In genomic region chr7:107643407-107643806, GRCh38 we compare ENCODE assay signal across 11 cellular contexts. TPM values are rescaled to one million over a fixed set of nuclear protein-coding genes. Genes with fewer than 3 reads are reported as not detected.
DNase-seq lines count a peak whose midpoint lies in the region; ATAC-seq and TF ChIP-seq lines count a peak whose summit lies in the region.
"Had no signal": no experiment of that assay in that cellular context is flagged by ENCODE, and none has a peak within 500 bp of the region (broad histone marks: within the 10 kb centered on the region; RNA-seq: fewer than 3 reads in every experiment).

No MANE protein-coding gene starts in this region.

- DNase-seq in A172 (ENCODE audit: low spot score) (peak; percentile 60), H7 (peak; percentile 24), WTC11 (ENCODE audit: low spot score) (no peak), fibroblast of villous mesenchyme (ENCODE audit: low read depth) (peak; percentile 23), C1 segment of cervical spinal cord (lab: John Stamatoyannopoulos, UW) (no peak)
- no peak for DNase-seq in activated CD4-positive, CD25-positive, alpha-beta regulatory T cell treated with anti-CD3 and anti-CD28 coated beads, Interleukin-2, amount 50 U/mL, for 72 hours
- DNase-seq: anterior cingulate cortex; GF-D8; naive thymus-derived CD4-positive, alpha-beta T cell had no signal

- H3K4me1 Mint-ChIP-seq in WTC11 = peaks cover 3% of the 10 kb centered on the region

- peaks cover 6% of the 10 kb centered on the region for H3K9me3 Mint-ChIP-seq in WTC11

- H3K4me3 ChIP-seq in H7 (ENCODE audit: insufficient read depth, low read depth, low read length) (no peak overlapping the region), fibroblast of villous mesenchyme (ENCODE audit: low read depth, low read length) (no peak overlapping the region)

- no peaks in the 10 kb centered on the region for H3K36me3 Mint-ChIP-seq in WTC11

- no peaks in the 10 kb centered on the region for H3K27me3 ChIP-seq in H7 (ENCODE audit: control insufficient read depth, insufficient read depth, low read length)

- no peak overlapping the region for H3K27ac Mint-ChIP-seq in WTC11

- peak; percentile 83 for ATAC-seq in WTC11
- ATAC-seq in HG03439 (IDR thresholded peaks at IDR 0.05; ENCODE audit: unreplicated experiment) = no peak
- ATAC-seq in HG03175 (IDR thresholded peaks at IDR 0.05; ENCODE audit: unreplicated experiment) = no peak
- ATAC-seq: naive thymus-derived CD4-positive, alpha-beta T cell had no signal

- no peak overlapping the region for H3K4me3 Mint-ChIP-seq in WTC11

- TF ChIP-seq CTCF in WTC11 (IDR thresholded peaks at IDR 0.05) (no peak), fibroblast of villous mesenchyme (IDR thresholded peaks at IDR 0.05; ENCODE audit: insufficient read depth, low read depth, low read length) (peak; percentile 27)

- H3K36me3 ChIP-seq in H7 (replicated peaks; ENCODE audit: control insufficient read depth, insufficient read depth, low read length) = no peaks in the 10 kb centered on the region

- H3K27me3 Mint-ChIP-seq in WTC11 (ENCODE audit: low read depth) = peaks cover 10% of the 10 kb centered on the region

- CTCF ChIA-PET in WTC11 (lab: Charles Lee) = interaction anchor here (1.2 kb wide), 1 partner anchor 38 kb away, joined by 4 read pairs; no protein-coding TSS in a partner anchor

- POLR2A ChIA-PET in WTC11 (lab: Charles Lee) = no interaction called here

TF ChIP-seq in WTC11, 78 proteins besides CTCF, POLR2A, EP300 and RAD21:
- no peak for TF ChIP-seq KAT7 (CRISPR knock-in tag; IDR thresholded peaks at IDR 0.05; ENCODE audit: borderline replicate concordance)
- no peak for TF ChIP-seq NR2C2 (CRISPR knock-in tag; IDR thresholded peaks at IDR 0.05)
- no peak for TF ChIP-seq PRDM15 (CRISPR knock-in tag; IDR thresholded peaks at IDR 0.05)
- no peak for TF ChIP-seq ATF6 (CRISPR knock-in tag; IDR thresholded peaks at IDR 0.05)
- TF ChIP-seq ZNF138 (CRISPR knock-in tag; conservative IDR thresholded peaks at IDR 0.05) = no peak
- no peak for TF ChIP-seq ATF2 (CRISPR knock-in tag; IDR thresholded peaks at IDR 0.05; ENCODE audit: borderline replicate concordance, low read depth)
- no peak for TF ChIP-seq ELF4 (CRISPR knock-in tag; IDR thresholded peaks at IDR 0.05; ENCODE audit: low read depth)
- TF ChIP-seq MAX (CRISPR knock-in tag; IDR thresholded peaks at IDR 0.05) = no peak
- no peak for TF ChIP-seq FOXJ3 (CRISPR knock-in tag; IDR thresholded peaks at IDR 0.05; ENCODE audit: borderline replicate concordance)
TF ChIP-seq in WTC11: peak in this region for 0.

RNA-seq across cellular contexts. Expression of gene SLC26A4, which starts 17.2 kb away (rescaled TPM):
- total RNA-seq in A172 (2014; rRNA removed; shearing (Covaris generic)) = 0.02 TPM in 1 of 2 replicates, not detected in the other
- total RNA-seq in H7 (2014; rRNA removed; shearing (Covaris generic)) = 0.04 TPM in 1 of 2 replicates, not detected in the other
- total RNA-seq in WTC11 (2021) = 0.09 to 0.22 TPM in 2 of 3 replicates, not detected in the other
- under 0.01 and 0.32 TPM in 2 replicates for total RNA-seq in fibroblast of villous mesenchyme

Comparison
In these comparisons a context has a peak if more than half of its experiments do, and no peak if none do; other contexts are left out.
1. DNase-seq: peak in A172 (single experiment), H7 (single experiment) and fibroblast of villous mesenchyme (single experiment); none in WTC11 (single experiment), C1 segment of cervical spinal cord (0 of 14) and activated CD4-positive, CD25-positive, alpha-beta regulatory T cell treated with anti-CD3 and anti-CD28 coated beads, Interleukin-2, amount 50 U/mL, for 72 hours (single experiment).